Comparison of ENCODE assay signal across 8 cellular contexts in the genomic region with DNA sequence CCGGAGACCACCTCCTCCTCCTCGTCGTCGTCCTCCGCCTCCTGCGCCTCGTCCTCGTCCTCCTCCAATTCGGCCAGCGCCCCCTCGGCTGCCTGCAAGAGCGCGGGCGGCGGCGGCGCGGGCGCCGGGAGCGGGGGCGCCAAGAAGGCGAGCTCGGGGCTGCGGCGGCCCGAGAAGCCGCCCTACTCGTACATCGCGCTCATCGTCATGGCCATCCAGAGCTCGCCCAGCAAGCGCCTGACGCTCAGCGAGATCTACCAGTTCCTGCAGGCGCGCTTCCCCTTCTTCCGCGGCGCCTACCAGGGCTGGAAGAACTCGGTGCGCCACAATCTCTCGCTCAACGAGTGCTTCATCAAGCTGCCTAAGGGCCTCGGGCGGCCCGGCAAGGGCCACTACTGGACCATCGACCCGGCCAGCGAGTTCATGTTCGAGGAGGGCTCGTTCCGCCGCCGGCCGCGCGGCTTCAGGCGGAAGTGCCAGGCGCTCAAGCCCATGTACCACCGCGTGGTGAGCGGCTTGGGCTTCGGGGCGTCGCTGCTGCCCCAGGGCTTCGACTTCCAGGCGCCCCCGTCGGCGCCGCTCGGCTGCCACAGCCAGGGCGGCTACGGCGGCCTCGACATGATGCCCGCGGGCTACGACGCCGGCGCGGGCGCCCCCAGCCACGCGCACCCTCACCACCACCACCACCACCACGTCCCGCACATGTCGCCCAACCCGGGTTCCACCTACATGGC. TPM values are rescaled to one million over a fixed set of nuclear protein-coding genes. Genes with fewer than 3 reads are reported as not detected.
DNase-seq lines count a peak whose midpoint lies in the region; ATAC-seq, FAIRE-seq and TF ChIP-seq lines count a peak whose summit lies in the region.

No MANE protein-coding gene starts in this region.

- H3K4me2 ChIP-seq in keratinocyte (ENCODE audit: control insufficient read depth, extremely low read depth, insufficient read depth, low read depth, low read length): peak overlapping the region; percentile 71

- H2AFZ ChIP-seq in keratinocyte (ENCODE audit: control insufficient read depth, low read length): peak overlapping the region; percentile 64

- H3K9ac ChIP-seq in keratinocyte (ENCODE audit: control insufficient read depth, extremely low read depth, insufficient read depth, low read length): no peak overlapping the region

- no peaks in the 10 kb centered on the region for H3K79me2 ChIP-seq in keratinocyte (ENCODE audit: control insufficient read depth, insufficient read depth, low read length)

- H3K9me3 ChIP-seq in right atrium auricular region (no peaks in the 10 kb centered on the region), ascending aorta (no peaks in the 10 kb centered on the region), keratinocyte (ENCODE audit: control insufficient read depth, low read depth, low read length) (no peaks in the 10 kb centered on the region), stomach (no peaks in the 10 kb centered on the region)

- peak; percentile 53 for ATAC-seq in Right ventricle myocardium superior (ENCODE audit: poor library complexity)
- ATAC-seq in HG03045 (IDR thresholded peaks at IDR 0.05; ENCODE audit: unreplicated experiment): no peak
- ATAC-seq in GM18873 (IDR thresholded peaks at IDR 0.05; ENCODE audit: low FRiP score, unreplicated experiment): no peak

- no peaks in the 10 kb centered on the region for H4K20me1 ChIP-seq in keratinocyte (ENCODE audit: control insufficient read depth, extremely low read depth, insufficient read depth, low read length)

- FAIRE-seq in keratinocyte (lab: Jason Lieb, UNC): peak; percentile 5

- 1 to 4% (median 1%) methylated on average over 25 to 91 of the region's 92 CpGs for WGBS in stomach, 5 donors

- TF ChIP-seq POLR2A in stomach (IDR thresholded peaks at IDR 0.05): no peak

- intact Hi-C loops in Right ventricle myocardium superior (cut with DNase I) (loop anchor here (10.0 kb wide), 1 partner anchor 665 kb away; no protein-coding TSS in a partner anchor), ascending aorta (cut with DNase I) (no loop called here), stomach (cut with DNase I; ENCODE audit: low total_unique reads) (no loop called here)

- TF ChIP-seq EP300 in stomach (IDR thresholded peaks at IDR 0.05): no peak

- peak overlapping the region in 1 of 2 donors; percentile 44 for H3K4me3 ChIP-seq in right atrium auricular region
- peak overlapping the region; percentile 35 to 68 for H3K4me3 ChIP-seq in ascending aorta
- peak overlapping the region; percentile 28 to 49 (median 43) for H3K4me3 ChIP-seq in keratinocyte (ENCODE audit: control insufficient read depth in 2 of 3, extremely low read depth in 1 of 3, insufficient read depth in 2 of 3, low read depth in 1 of 3, low read length in 3 of 3)
- H3K4me3 ChIP-seq in stomach: peak overlapping the region; percentile 56 to 61 (median 60)

- dilution Hi-C loops in keratinocyte (cut with MboI; ENCODE audit: extremely low pct_ligation_motif_present, low sequenced_read_pairs): no loop called here

- H3K27ac ChIP-seq in right atrium auricular region (no peak overlapping the region), ascending aorta (no peak overlapping the region), keratinocyte (ENCODE audit: control insufficient read depth, insufficient read depth, low read length) (no peak overlapping the region), stomach (peak overlapping the region; percentile 67 to 90 (median 83))

- peaks cover 0 to 44% of the 10 kb centered on the region in 2 donors for H3K4me1 ChIP-seq in right atrium auricular region
- H3K4me1 ChIP-seq in ascending aorta: peaks cover 9 to 15% of the 10 kb centered on the region in 2 donors
- H3K4me1 ChIP-seq in keratinocyte (ENCODE audit: control insufficient read depth, extremely low read depth, insufficient read depth, low read length): no peaks in the 10 kb centered on the region
- H3K4me1 ChIP-seq in stomach: peaks cover 9 to 68% (median 51%) of the 10 kb centered on the region in 4 donors

- no peak for DNase-seq in Right ventricle myocardium superior
- no peak for DNase-seq in right atrium auricular region (ENCODE audit: low spot score)
- no peak for DNase-seq in ascending aorta (ENCODE audit: low spot score in 2 of 2)
- DNase-seq in keratinocyte (ENCODE audit: low read depth, low spot score): no peak
- DNase-seq in stomach: no peak
- DNase-seq in COLO829 (ENCODE audit: low spot score): no peak

- no peaks in the 10 kb centered on the region for H3K9me1 ChIP-seq in keratinocyte (ENCODE audit: control insufficient read depth, extremely low read depth, insufficient read depth, low read length)

- TF ChIP-seq CTCF in right atrium auricular region (IDR thresholded peaks at IDR 0.05): no peak
- no peak for TF ChIP-seq CTCF in ascending aorta (IDR thresholded peaks at IDR 0.05)
- TF ChIP-seq CTCF in keratinocyte (optimal IDR thresholded peaks at IDR 0.05 in 1 of 3, IDR thresholded peaks at IDR 0.05 in 1 of 3, conservative IDR thresholded peaks at IDR 0.05 in 1 of 3; ENCODE audit: extremely low read depth in 1 of 3, insufficient read depth in 2 of 3, low read length in 3 of 3): no peak
- no peak for TF ChIP-seq CTCF in stomach (IDR thresholded peaks at IDR 0.05)

- peaks cover 38 to 58% of the 10 kb centered on the region in 2 donors for H3K27me3 ChIP-seq in right atrium auricular region
- H3K27me3 ChIP-seq in ascending aorta: peaks cover 13% of the 10 kb centered on the region
- H3K27me3 ChIP-seq in keratinocyte (ENCODE audit: control insufficient read depth, extremely low read depth, insufficient read depth, low read length): peaks cover 93% of the 10 kb centered on the region
- H3K27me3 ChIP-seq in stomach: peaks cover 6 to 100% (median 91%) of the 10 kb centered on the region in 3 donors

- H3K36me3 ChIP-seq in right atrium auricular region: no peaks in the 10 kb centered on the region
- no peaks in the 10 kb centered on the region for H3K36me3 ChIP-seq in ascending aorta
- H3K36me3 ChIP-seq in keratinocyte (ENCODE audit: control insufficient read depth in 2 of 2, extremely low read depth in 1 of 2, insufficient read depth in 2 of 2, low read length in 2 of 2): no peaks in the 10 kb centered on the region
- H3K36me3 ChIP-seq in stomach: no peaks in the 10 kb centered on the region

RNA-seq across cellular contexts. Expression of a gene that starts 0.9 kb away (rescaled TPM):
- total RNA-seq in Right ventricle myocardium superior (0.16 TPM), right atrium auricular region (under 1 TPM in 1 of 2 donors, not detected in 1; 0.55 TPM), ascending aorta (5.2 TPM), stomach (100 to 1,000 TPM in 1 of 5 donors, 10 to 100 TPM in 3, 1 to 10 TPM in 1; 9.6 to 104 (median 14.1) TPM)
- polyA plus RNA-seq in keratinocyte (0.28 to 0.68 TPM (median 0.34 TPM) in 3 replicates), stomach (10 to 100 TPM; 17.7 to 32.2 (median 20.7) TPM)
- polyA plus RNA-seq in keratinocyte (2011; ENCODE audit: low read depth): not detected
- 0.49 and 0.51 TPM in 2 replicates for polyA plus RNA-seq in keratinocyte (2011; cell fraction: cytosol; rRNA removed)
- polyA plus RNA-seq in keratinocyte (2011; cell fraction: nucleus; rRNA removed): 0.37 and 0.67 TPM in 2 replicates
- 0.11 and 0.38 TPM in 2 replicates for polyA plus RNA-seq in keratinocyte (2012; ENCODE audit: low replicate concordance)
- polyA minus RNA-seq in keratinocyte: 0.16 to 0.66 TPM in 2 of 3 replicates, not detected in the other
- polyA minus RNA-seq in keratinocyte (2011; cell fraction: cytosol; rRNA and poly(A)+ RNA removed): 1.2 TPM
- polyA minus RNA-seq in keratinocyte (2011; cell fraction: nucleus; rRNA and poly(A)+ RNA removed): 0.21 and 0.54 TPM in 2 replicates

Comparison
In these comparisons a context has a peak if more than half of its experiments do, and no peak if none do; other contexts are left out.
1. H3K27ac ChIP-seq: peak in stomach (5 of 5); none in right atrium auricular region (0 of 2), ascending aorta (0 of 2) and keratinocyte (single experiment).